ENCODE assay signal across 1 cellular context in the genomic region with DNA sequence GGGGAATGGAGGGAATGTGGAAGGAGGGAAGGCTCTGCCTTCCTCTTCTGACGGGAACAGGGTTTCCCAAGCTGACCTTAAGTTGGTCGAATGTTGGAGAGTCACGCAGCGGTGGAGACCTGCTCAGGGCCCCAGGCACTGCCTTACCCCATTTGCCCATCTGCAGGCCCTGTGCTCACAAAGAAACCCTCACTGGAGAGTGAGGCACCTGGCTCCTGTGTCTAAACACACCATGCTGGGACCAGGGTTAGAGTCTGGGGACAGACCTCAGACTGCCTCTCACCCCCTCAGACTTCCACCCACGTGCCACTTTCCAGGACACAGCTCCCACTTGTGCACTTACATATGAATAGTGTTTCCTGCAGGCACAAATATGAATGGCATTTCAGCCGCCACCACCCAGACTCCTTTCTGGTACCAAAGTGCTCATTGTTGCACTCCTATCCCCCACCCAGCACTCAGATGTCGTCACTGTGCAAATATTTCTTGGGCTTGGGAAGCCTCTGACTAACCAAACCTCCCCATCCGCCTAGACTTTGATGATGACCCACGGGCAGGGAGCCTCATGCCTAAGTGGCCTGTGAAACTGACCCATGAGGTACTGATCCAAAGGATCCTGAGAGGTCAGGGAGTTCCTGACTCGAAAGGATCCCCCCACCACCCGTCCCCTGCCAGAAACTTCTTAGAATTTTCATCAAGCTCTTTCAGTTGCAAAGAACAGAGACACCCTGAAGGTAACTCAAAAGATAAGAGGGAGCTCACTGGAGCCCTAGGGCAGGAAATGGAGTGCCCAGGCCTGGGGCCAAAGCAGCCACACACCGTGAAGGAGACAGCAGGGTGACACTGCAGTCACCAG.
TF ChIP-seq lines count a peak whose summit lies in the region.

No MANE protein-coding gene starts in this region.

TF ChIP-seq in Ishikawa, 13 proteins besides CTCF, POLR2A, EP300 and RAD21 (continued from another document):
- TF ChIP-seq, protein P1, sequence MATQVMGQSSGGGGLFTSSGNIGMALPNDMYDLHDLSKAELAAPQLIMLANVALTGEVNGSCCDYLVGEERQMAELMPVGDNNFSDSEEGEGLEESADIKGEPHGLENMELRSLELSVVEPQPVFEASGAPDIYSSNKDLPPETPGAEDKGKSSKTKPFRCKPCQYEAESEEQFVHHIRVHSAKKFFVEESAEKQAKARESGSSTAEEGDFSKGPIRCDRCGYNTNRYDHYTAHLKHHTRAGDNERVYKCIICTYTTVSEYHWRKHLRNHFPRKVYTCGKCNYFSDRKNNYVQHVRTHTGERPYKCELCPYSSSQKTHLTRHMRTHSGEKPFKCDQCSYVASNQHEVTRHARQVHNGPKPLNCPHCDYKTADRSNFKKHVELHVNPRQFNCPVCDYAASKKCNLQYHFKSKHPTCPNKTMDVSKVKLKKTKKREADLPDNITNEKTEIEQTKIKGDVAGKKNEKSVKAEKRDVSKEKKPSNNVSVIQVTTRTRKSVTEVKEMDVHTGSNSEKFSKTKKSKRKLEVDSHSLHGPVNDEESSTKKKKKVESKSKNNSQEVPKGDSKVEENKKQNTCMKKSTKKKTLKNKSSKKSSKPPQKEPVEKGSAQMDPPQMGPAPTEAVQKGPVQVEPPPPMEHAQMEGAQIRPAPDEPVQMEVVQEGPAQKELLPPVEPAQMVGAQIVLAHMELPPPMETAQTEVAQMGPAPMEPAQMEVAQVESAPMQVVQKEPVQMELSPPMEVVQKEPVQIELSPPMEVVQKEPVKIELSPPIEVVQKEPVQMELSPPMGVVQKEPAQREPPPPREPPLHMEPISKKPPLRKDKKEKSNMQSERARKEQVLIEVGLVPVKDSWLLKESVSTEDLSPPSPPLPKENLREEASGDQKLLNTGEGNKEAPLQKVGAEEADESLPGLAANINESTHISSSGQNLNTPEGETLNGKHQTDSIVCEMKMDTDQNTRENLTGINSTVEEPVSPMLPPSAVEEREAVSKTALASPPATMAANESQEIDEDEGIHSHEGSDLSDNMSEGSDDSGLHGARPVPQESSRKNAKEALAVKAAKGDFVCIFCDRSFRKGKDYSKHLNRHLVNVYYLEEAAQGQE (IDR thresholded peaks at IDR 0.05; ENCODE audit: low read depth) = no peak
